ENCODE assay signal across 17 cellular contexts in genomic region chr4:143921160-143921559, GRCh38. TPM values are rescaled to one million over a fixed set of nuclear protein-coding genes. Genes with fewer than 3 reads are reported as not detected.
A peak's percentile ranks its signal among the peaks of the same experiment; 100 is the strongest.
DNase-seq lines count a peak whose midpoint lies in the region; ATAC-seq and TF ChIP-seq lines count a peak whose summit lies in the region.
"Had no signal": no experiment of that assay in that cellular context is flagged by ENCODE, and none has a peak within 500 bp of the region (broad histone marks: within the 10 kb centered on the region; RNA-seq: fewer than 3 reads in every experiment).

No MANE protein-coding gene starts in this region.

- POLR2A ChIA-PET in activated B cell treated with CpG ODN at 0.5 μM for 24 hours (lab: Charles Lee), result no interaction called here

- peak; percentile 3 for DNase-seq in activated naive CD8-positive, alpha-beta T cell treated with anti-CD3 and anti-CD28 coated beads for 36 hours
- DNase-seq in activated naive CD8-positive, alpha-beta T cell treated with anti-CD3 and anti-CD28 coated beads, Interleukin-2, amount 50 U/mL, for 24 hours, result no peak
- DNase-seq in activated B cell treated with CpG ODN at 0.5 μM for 24 hours (no peak), naive B cell (peak; percentile 20), HuH-7 (ENCODE audit: low spot score) (no peak), caudate nucleus (lab: John Stamatoyannopoulos, UW) (no peak), SIG-M5 treated with dmso at 0.1 percent for 504 hours (lab: John Stamatoyannopoulos, UW; ENCODE audit: unreplicated experiment) (no peak)
- DNase-seq: AML-193; CD8-positive, alpha-beta memory T cell; GF-D8; HFFc6; MG63; NCI-H1105; NCI-H1694 treated with DMSO at 0.1 percent for 48 hours; NCI-H345; NCI-H69 had no signal

- CTCF ChIA-PET in activated B cell treated with CpG ODN at 0.5 μM for 24 hours (lab: Charles Lee), result interaction anchor here (0.6 to 0.7 kb wide), 2 partner anchors 368 to 441 kb away, joined by 3 to 5 read pairs; no protein-coding TSS in a partner anchor

- no peaks in the 10 kb centered on the region for H3K9me3 Mint-ChIP-seq in activated naive CD8-positive, alpha-beta T cell treated with anti-CD3 and anti-CD28 coated beads for 36 hours
- no peaks in the 10 kb centered on the region for H3K9me3 Mint-ChIP-seq in activated naive CD8-positive, alpha-beta T cell treated with anti-CD3 and anti-CD28 coated beads, Interleukin-2, amount 50 U/mL, for 24 hours
- H3K9me3 Mint-ChIP-seq in activated B cell treated with CpG ODN at 0.5 μM for 24 hours (no peaks in the 10 kb centered on the region), naive B cell (peaks cover 0 to 5% (median 0%) of the 10 kb centered on the region in 7 donors)
- H3K9me3 Mint-ChIP-seq: HFFc6 had no signal

- no peak for TF ChIP-seq CTCF in activated B cell treated with CpG ODN at 0.5 μM for 24 hours (IDR thresholded peaks at IDR 0.05)

- H3K4me3 Mint-ChIP-seq in activated naive CD8-positive, alpha-beta T cell treated with anti-CD3 and anti-CD28 coated beads for 36 hours, result no peak overlapping the region
- no peak overlapping the region for H3K4me3 Mint-ChIP-seq in activated naive CD8-positive, alpha-beta T cell treated with anti-CD3 and anti-CD28 coated beads, Interleukin-2, amount 50 U/mL, for 24 hours
- H3K4me3 Mint-ChIP-seq in activated B cell treated with CpG ODN at 0.5 μM for 24 hours (no peak overlapping the region), naive B cell (peak overlapping the region in 2 of 8 donors; percentile 12 to 68)
- H3K4me3 Mint-ChIP-seq: CD8-positive, alpha-beta memory T cell; HFFc6 had no signal

- intact Hi-C loops in activated B cell treated with CpG ODN at 0.5 μM for 24 hours (cut with micrococcal nuclease), result no loop called here

- no peak overlapping the region for H3K27ac Mint-ChIP-seq in activated naive CD8-positive, alpha-beta T cell treated with anti-CD3 and anti-CD28 coated beads for 36 hours
- no peak overlapping the region for H3K27ac Mint-ChIP-seq in activated naive CD8-positive, alpha-beta T cell treated with anti-CD3 and anti-CD28 coated beads, Interleukin-2, amount 50 U/mL, for 24 hours
- H3K27ac Mint-ChIP-seq in activated B cell treated with CpG ODN at 0.5 μM for 24 hours, result peak overlapping the region; percentile 19
- H3K27ac Mint-ChIP-seq in naive B cell, result peak overlapping the region in 5 of 6 donors; percentile 34 to 70 (median 41)
- H3K27ac Mint-ChIP-seq: HFFc6 had no signal

- peaks cover 13% of the 10 kb centered on the region for H3K4me1 Mint-ChIP-seq in activated naive CD8-positive, alpha-beta T cell treated with anti-CD3 and anti-CD28 coated beads for 36 hours
- peaks cover 12% of the 10 kb centered on the region for H3K4me1 Mint-ChIP-seq in activated naive CD8-positive, alpha-beta T cell treated with anti-CD3 and anti-CD28 coated beads, Interleukin-2, amount 50 U/mL, for 24 hours
- H3K4me1 Mint-ChIP-seq in activated B cell treated with CpG ODN at 0.5 μM for 24 hours (peaks cover 16% of the 10 kb centered on the region), naive B cell (peaks cover 18 to 20% (median 19%) of the 10 kb centered on the region in 3 donors)

- H3K27me3 Mint-ChIP-seq in activated naive CD8-positive, alpha-beta T cell treated with anti-CD3 and anti-CD28 coated beads for 36 hours, result no peaks in the 10 kb centered on the region
- no peaks in the 10 kb centered on the region for H3K27me3 Mint-ChIP-seq in activated naive CD8-positive, alpha-beta T cell treated with anti-CD3 and anti-CD28 coated beads, Interleukin-2, amount 50 U/mL, for 24 hours
- no peaks in the 10 kb centered on the region for H3K27me3 Mint-ChIP-seq in activated B cell treated with CpG ODN at 0.5 μM for 24 hours
- no peaks in the 10 kb centered on the region for H3K27me3 Mint-ChIP-seq in naive B cell

- H3K36me3 Mint-ChIP-seq in activated naive CD8-positive, alpha-beta T cell treated with anti-CD3 and anti-CD28 coated beads for 36 hours, result no peaks in the 10 kb centered on the region
- H3K36me3 Mint-ChIP-seq in activated naive CD8-positive, alpha-beta T cell treated with anti-CD3 and anti-CD28 coated beads, Interleukin-2, amount 50 U/mL, for 24 hours (ENCODE audit: low read depth), result no peaks in the 10 kb centered on the region
- H3K36me3 Mint-ChIP-seq in activated B cell treated with CpG ODN at 0.5 μM for 24 hours (ENCODE audit: low read depth), result no peaks in the 10 kb centered on the region
- no peaks in the 10 kb centered on the region for H3K36me3 Mint-ChIP-seq in naive B cell
- H3K36me3 Mint-ChIP-seq: CD8-positive, alpha-beta memory T cell had no signal

- H3K27ac ChIP-seq in caudate nucleus (ENCODE audit: low read depth, low read length), result no peak overlapping the region

- no peak for ATAC-seq in activated naive CD8-positive, alpha-beta T cell treated with anti-CD3 and anti-CD28 coated beads, Interleukin-2, amount 50 U/mL, for 24 hours
- ATAC-seq in activated B cell treated with CpG ODN at 0.5 μM for 24 hours (ENCODE audit: low read depth) (no peak), naive B cell (ENCODE audit: low read depth in 2 of 2) (peak; percentile 76 to 87)

RNA-seq across cellular contexts. Expression of gene GYPE, which starts 15.8 kb away (rescaled TPM):
- total RNA-seq in activated naive CD8-positive, alpha-beta T cell treated with anti-CD3 and anti-CD28 coated beads for 36 hours, result 1 to 10 TPM; 1.9 to 2.7 TPM
- 3.7 and 4.0 TPM in 2 replicates for total RNA-seq in activated B cell treated with CpG ODN at 0.5 μM for 24 hours
- polyA plus RNA-seq in naive B cell (ENCODE audit: low read depth in 6 of 6), result 10 to 100 TPM in 2 of 6 donors, 1 to 10 TPM in 4; 3.7 to 13.0 (median 9.4) TPM
- total RNA-seq: H1 had no signal
- polyA plus RNA-seq: H1 had no signal

Comparison
In these comparisons a context has a peak if more than half of its experiments do, and no peak if none do; other contexts are left out.
1. DNase-seq: peak in activated naive CD8-positive, alpha-beta T cell treated with anti-CD3 and anti-CD28 coated beads for 36 hours (single experiment) and naive B cell (single experiment); none in activated naive CD8-positive, alpha-beta T cell treated with anti-CD3 and anti-CD28 coated beads, Interleukin-2, amount 50 U/mL, for 24 hours (single experiment), activated B cell treated with CpG ODN at 0.5 μM for 24 hours (single experiment), HuH-7 (single experiment), caudate nucleus (0 of 61) and SIG-M5 treated with dmso at 0.1 percent for 504 hours (single experiment).
2. H3K27ac Mint-ChIP-seq: peak in activated B cell treated with CpG ODN at 0.5 μM for 24 hours (single experiment) and naive B cell (5 of 6); none in activated naive CD8-positive, alpha-beta T cell treated with anti-CD3 and anti-CD28 coated beads for 36 hours (single experiment) and activated naive CD8-positive, alpha-beta T cell treated with anti-CD3 and anti-CD28 coated beads, Interleukin-2, amount 50 U/mL, for 24 hours (single experiment).
3. ATAC-seq: peak in naive B cell (2 of 2); none in activated naive CD8-positive, alpha-beta T cell treated with anti-CD3 and anti-CD28 coated beads, Interleukin-2, amount 50 U/mL, for 24 hours (single experiment) and activated B cell treated with CpG ODN at 0.5 μM for 24 hours (single experiment).